Comparison of ENCODE assay signal across 10 cellular contexts in the genomic region with DNA sequence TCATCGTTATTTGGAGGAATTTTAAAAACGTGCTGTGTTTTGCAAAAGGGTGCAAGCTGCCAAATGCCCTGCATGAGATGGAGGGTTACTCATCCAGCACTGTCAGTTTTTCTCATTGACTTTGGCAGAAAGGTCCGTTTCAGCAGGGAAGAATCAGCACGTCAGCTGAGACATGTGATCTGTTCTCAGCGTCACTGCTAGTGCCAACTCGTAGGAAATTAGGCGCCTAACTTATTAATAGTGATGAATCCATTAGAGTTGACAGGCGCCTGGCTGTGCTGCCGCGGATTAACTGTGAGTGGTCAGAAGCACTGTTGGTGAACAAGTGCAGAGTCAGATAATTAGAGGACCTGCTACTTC.
A peak's percentile ranks its signal among the peaks of the same experiment; 100 is the strongest.
DNase-seq lines count a peak whose midpoint lies in the region; ATAC-seq, FAIRE-seq and TF ChIP-seq lines count a peak whose summit lies in the region.
"Had no signal": no experiment of that assay in that cellular context is flagged by ENCODE, and none has a peak within 500 bp of the region (broad histone marks: within the 10 kb centered on the region; RNA-seq: fewer than 3 reads in every experiment).

No MANE protein-coding gene starts in this region.

- H3K79me2 ChIP-seq in astrocyte (ENCODE audit: insufficient read depth, low read length) (no peaks in the 10 kb centered on the region), hepatocyte (no peaks in the 10 kb centered on the region)

- DNase-seq in HCEC 1CT (peak; percentile 56), astrocyte (ENCODE audit: low read depth) (peak; percentile 47), left cardiac atrium (peak; percentile 59), smooth muscle cell of the brain vasculature (ENCODE audit: low read depth, low spot score) (peak; percentile 53), hepatocyte (ENCODE audit: low spot score) (no peak)
- no peak for DNase-seq in activated CD8-positive, alpha-beta T cell treated with anti-CD3 and anti-CD28 coated beads for 36 hours
- DNase-seq: SJCRH30, testis had no signal

- H3K4me3 Mint-ChIP-seq in astrocyte (ENCODE audit: unreplicated experiment), result no peak overlapping the region
- H3K4me3 Mint-ChIP-seq in activated CD8-positive, alpha-beta T cell treated with anti-CD3 and anti-CD28 coated beads for 36 hours, result no peak overlapping the region

- H3K9ac ChIP-seq in astrocyte (ENCODE audit: low read length), result no peak overlapping the region

- H3K4me3 ChIP-seq in astrocyte (ENCODE audit: insufficient read depth, low read depth, low read length) (peak overlapping the region; percentile 25), hepatocyte (no peak overlapping the region)
- H3K4me3 ChIP-seq: SJCRH30, testis had no signal

- ATAC-seq in left cardiac atrium (peak; percentile 85 to 92), HG03025 (IDR thresholded peaks at IDR 0.05; ENCODE audit: low FRiP score, unreplicated experiment) (no peak), GM21825 (IDR thresholded peaks at IDR 0.05; ENCODE audit: unreplicated experiment) (no peak)
- no peak for ATAC-seq in activated CD8-positive, alpha-beta T cell treated with anti-CD3 and anti-CD28 coated beads for 36 hours

- POLR2A ChIA-PET in activated CD8-positive, alpha-beta T cell treated with anti-CD3 and anti-CD28 coated beads for 36 hours (lab: Charles Lee), result no interaction called here

- no peak overlapping the region for H3K27ac Mint-ChIP-seq in astrocyte (ENCODE audit: unreplicated experiment)
- H3K27ac Mint-ChIP-seq in activated CD8-positive, alpha-beta T cell treated with anti-CD3 and anti-CD28 coated beads for 36 hours, result no peak overlapping the region

- H3K9me3 ChIP-seq in astrocyte (ENCODE audit: insufficient read depth, low read depth, low read length) (no peaks in the 10 kb centered on the region), hepatocyte (ENCODE audit: low read depth) (no peaks in the 10 kb centered on the region)
- H3K9me3 ChIP-seq: SJCRH30, testis had no signal

- H3K4me1 Mint-ChIP-seq in astrocyte (ENCODE audit: low read depth, unreplicated experiment), result peaks cover 8% of the 10 kb centered on the region
- H3K4me1 Mint-ChIP-seq in activated CD8-positive, alpha-beta T cell treated with anti-CD3 and anti-CD28 coated beads for 36 hours (ENCODE audit: low read depth), result no peaks in the 10 kb centered on the region

- no peak overlapping the region for H3K27ac ChIP-seq in astrocyte (ENCODE audit: low read depth, low read length)
- H3K27ac ChIP-seq in hepatocyte, result no peak overlapping the region
- H3K27ac ChIP-seq: SJCRH30, testis had no signal

- H3K27me3 Mint-ChIP-seq in astrocyte (ENCODE audit: low read depth, unreplicated experiment), result peaks cover 8% of the 10 kb centered on the region
- peaks cover 17% of the 10 kb centered on the region for H3K27me3 Mint-ChIP-seq in activated CD8-positive, alpha-beta T cell treated with anti-CD3 and anti-CD28 coated beads for 36 hours

- H3K27me3 ChIP-seq in astrocyte (ENCODE audit: insufficient read depth, low read length) (peaks cover 1% of the 10 kb centered on the region), hepatocyte (no peaks in the 10 kb centered on the region)
- H3K27me3 ChIP-seq: SJCRH30, testis had no signal

- H3K4me1 ChIP-seq in astrocyte (ENCODE audit: insufficient read depth, low read length) (peaks cover 12% of the 10 kb centered on the region), hepatocyte (ENCODE audit: insufficient read depth) (peaks cover 10% of the 10 kb centered on the region)
- H3K4me1 ChIP-seq: SJCRH30, testis had no signal

- CTCF ChIA-PET in activated CD8-positive, alpha-beta T cell treated with anti-CD3 and anti-CD28 coated beads for 36 hours (lab: Charles Lee), result no interaction called here

- H4K20me1 ChIP-seq in astrocyte (ENCODE audit: insufficient read depth, low read length) (no peaks in the 10 kb centered on the region), hepatocyte (ENCODE audit: insufficient read depth, poor library complexity, severe bottlenecking) (no peaks in the 10 kb centered on the region)

- H3K4me2 ChIP-seq in astrocyte (ENCODE audit: low read length) (peak overlapping the region; percentile 58), hepatocyte (no peak overlapping the region)

- no peaks in the 10 kb centered on the region for H3K36me3 ChIP-seq in astrocyte (ENCODE audit: insufficient read depth, low read length)
- no peaks in the 10 kb centered on the region for H3K36me3 ChIP-seq in hepatocyte (replicated peaks; ENCODE audit: insufficient read depth, low read depth)
- H3K36me3 ChIP-seq: SJCRH30 had no signal

- H3K9me2 ChIP-seq in hepatocyte (replicated peaks; ENCODE audit: insufficient read depth), result no peaks in the 10 kb centered on the region

- intact Hi-C loops in left cardiac atrium (cut with DNase I), result no loop called here
- intact Hi-C loops in activated CD8-positive, alpha-beta T cell treated with anti-CD3 and anti-CD28 coated beads for 36 hours (cut with micrococcal nuclease), result no loop called here

- H3K9me3 Mint-ChIP-seq in astrocyte (ENCODE audit: unreplicated experiment), result peaks cover 6% of the 10 kb centered on the region
- peaks cover 5% of the 10 kb centered on the region for H3K9me3 Mint-ChIP-seq in activated CD8-positive, alpha-beta T cell treated with anti-CD3 and anti-CD28 coated beads for 36 hours

- WGBS in hepatocyte (ENCODE audit: low lambda C conversion rate, missing lambda C conversion rate), result 82% methylated on average over 10 of the region's 10 CpGs

- H3K36me3 Mint-ChIP-seq in astrocyte (ENCODE audit: low read depth, unreplicated experiment), result no peaks in the 10 kb centered on the region
- no peaks in the 10 kb centered on the region for H3K36me3 Mint-ChIP-seq in activated CD8-positive, alpha-beta T cell treated with anti-CD3 and anti-CD28 coated beads for 36 hours (ENCODE audit: low read depth)

- peak; percentile 32 for FAIRE-seq in astrocyte (lab: Jason Lieb, UNC)

- TF ChIP-seq CTCF in astrocyte (IDR thresholded peaks at IDR 0.05; ENCODE audit: insufficient read depth, low read depth, low read length), result no peak
- no peak for TF ChIP-seq CTCF in activated CD8-positive, alpha-beta T cell treated with anti-CD3 and anti-CD28 coated beads for 36 hours (IDR thresholded peaks at IDR 0.05)
- TF ChIP-seq CTCF in hepatocyte (IDR thresholded peaks at IDR 0.05; ENCODE audit: poor library complexity), result no peak

- H2AFZ ChIP-seq in astrocyte (ENCODE audit: low read depth, low read length), result no peak overlapping the region
- no peak overlapping the region for H2AFZ ChIP-seq in hepatocyte

Comparison
In these comparisons a context has a peak if more than half of its experiments do, and no peak if none do; other contexts are left out.
1. DNase-seq: peak in HCEC 1CT (single experiment), astrocyte (single experiment), left cardiac atrium (single experiment) and smooth muscle cell of the brain vasculature (single experiment); none in activated CD8-positive, alpha-beta T cell treated with anti-CD3 and anti-CD28 coated beads for 36 hours (single experiment) and hepatocyte (single experiment).
2. ATAC-seq: peak in left cardiac atrium (2 of 2); none in HG03025 (single experiment), activated CD8-positive, alpha-beta T cell treated with anti-CD3 and anti-CD28 coated beads for 36 hours (single experiment) and GM21825 (single experiment).